8 cellular contexts compared by ENCODE assay signal in genomic region chr20:35171438-35171752, GRCh38. TPM values are rescaled to one million over a fixed set of nuclear protein-coding genes. Genes with fewer than 3 reads are reported as not detected.
A peak's percentile ranks its signal among the peaks of the same experiment; 100 is the strongest.
DNase-seq lines count a peak whose midpoint lies in the region; ATAC-seq and TF ChIP-seq lines count a peak whose summit lies in the region.

No MANE protein-coding gene starts in this region.

- DNase-seq in SJCRH30: no peak
- DNase-seq in esophagus muscularis mucosa (ENCODE audit: extremely low spot score): no peak
- no peak for DNase-seq in gastrocnemius medialis
- DNase-seq in SKM-1 (lab: John Stamatoyannopoulos, UW; ENCODE audit: unreplicated experiment): no peak
- no peak for DNase-seq in SW 1271 (lab: John Stamatoyannopoulos, UW)

- intact Hi-C loops in esophagus muscularis mucosa (cut with DNase I) (no loop called here), gastrocnemius medialis (cut with DNase I; ENCODE audit: low total_unique reads) (no loop called here)

- WGBS in esophagus muscularis mucosa: 70% methylated on average over 1 of the region's 1 CpG

- no peak for TF ChIP-seq CTCF in esophagus muscularis mucosa (IDR thresholded peaks at IDR 0.05)
- no peak for TF ChIP-seq CTCF in gastrocnemius medialis (IDR thresholded peaks at IDR 0.05 in 4 of 5, conservative IDR thresholded peaks at IDR 0.05 in 1 of 5)

- TF ChIP-seq EP300 in esophagus muscularis mucosa (IDR thresholded peaks at IDR 0.05): no peak

- no peaks in the 10 kb centered on the region for H3K36me3 ChIP-seq in ES-I3 (ENCODE audit: insufficient read depth, low read length)
- H3K36me3 ChIP-seq in SJCRH30: no peaks in the 10 kb centered on the region
- peaks cover 0 to 8% (median 6%) of the 10 kb centered on the region in 4 donors for H3K36me3 ChIP-seq in esophagus muscularis mucosa
- no peaks in the 10 kb centered on the region for H3K36me3 ChIP-seq in gastrocnemius medialis

- H3K27ac ChIP-seq in SJCRH30 (no peak overlapping the region), esophagus muscularis mucosa (replicated peaks in 1 of 4) (peak overlapping the region; percentile 58 to 79 (median 68)), gastrocnemius medialis (peak overlapping the region in 3 of 4 donors; percentile 56 to 71 (median 58))

- H3K4me3 ChIP-seq in SJCRH30 (peak overlapping the region; percentile 50), esophagus muscularis mucosa (peak overlapping the region; percentile 46 to 55 (median 49)), gastrocnemius medialis (peak overlapping the region in 2 of 4 donors; percentile 45 to 48)

- H3K4me1 ChIP-seq in ES-I3 (ENCODE audit: insufficient read depth, low read length) (peaks cover 18% of the 10 kb centered on the region), SJCRH30 (peaks cover 2% of the 10 kb centered on the region; the same call in 1 of the 2 replicates), esophagus muscularis mucosa (peaks cover 13 to 42% (median 33%) of the 10 kb centered on the region in 4 donors), gastrocnemius medialis (no peaks in the 10 kb centered on the region)

- in situ Hi-C loops in gastrocnemius medialis (cut with MboI; ENCODE audit: low sequenced_read_pairs in 4 of 4): no loop called here

- H3K9ac ChIP-seq in ES-I3 (ENCODE audit: low read depth, low read length): peak overlapping the region; percentile 49; the same call in 1 of the 2 replicates

- TF ChIP-seq POLR2A in esophagus muscularis mucosa (IDR thresholded peaks at IDR 0.05; ENCODE audit: low read depth) (no peak), gastrocnemius medialis (IDR thresholded peaks at IDR 0.05) (no peak)

- no peak for ATAC-seq in gastrocnemius medialis
- no peak for ATAC-seq in GM21423 (IDR thresholded peaks at IDR 0.05; ENCODE audit: unreplicated experiment)
- no peak for ATAC-seq in GM21526 (IDR thresholded peaks at IDR 0.05; ENCODE audit: low FRiP score, unreplicated experiment)

- no peaks in the 10 kb centered on the region for H3K27me3 ChIP-seq in SJCRH30
- H3K27me3 ChIP-seq in esophagus muscularis mucosa: no peaks in the 10 kb centered on the region
- peaks cover 0 to 4% (median 0%) of the 10 kb centered on the region in 3 donors for H3K27me3 ChIP-seq in gastrocnemius medialis

- no peaks in the 10 kb centered on the region for H3K9me3 ChIP-seq in ES-I3 (ENCODE audit: control insufficient read depth, insufficient read depth, low read length)
- H3K9me3 ChIP-seq in SJCRH30 (replicated peaks): no peaks in the 10 kb centered on the region
- no peaks in the 10 kb centered on the region for H3K9me3 ChIP-seq in esophagus muscularis mucosa
- H3K9me3 ChIP-seq in gastrocnemius medialis: no peaks in the 10 kb centered on the region

RNA-seq across cellular contexts. Expression of gene PROCR, which starts 0.5 kb away (rescaled TPM):
- total RNA-seq in SJCRH30 (2014; rRNA removed; shearing (Covaris generic)): 9.0 and 9.6 TPM in 2 replicates
- total RNA-seq in esophagus muscularis mucosa (10 to 100 TPM; 18.3 to 74.7 (median 38.1) TPM), gastrocnemius medialis (10 to 100 TPM in 1 of 4 donors, 1 to 10 TPM in 3; 5.6 to 19.4 (median 7.3) TPM)

RNA-seq across cellular contexts. Expression of gene EDEM2, which starts 24.3 kb away (rescaled TPM):
- 19.2 and 19.4 TPM in 2 replicates for total RNA-seq in SJCRH30 (2014; rRNA removed; shearing (Covaris generic))
- total RNA-seq in esophagus muscularis mucosa (10 to 100 TPM; 13.3 to 20.3 (median 14.6) TPM), gastrocnemius medialis (10 to 100 TPM in 1 of 4 donors, 1 to 10 TPM in 3; 7.2 to 12.2 (median 9.5) TPM)

RNA-seq across cellular contexts. Expression of gene MMP24, which starts 55.1 kb away (rescaled TPM):
- not detected in 2 replicates for total RNA-seq in SJCRH30 (2014; rRNA removed; shearing (Covaris generic))
- 1 to 10 TPM in 3 of 4 donors, under 1 TPM in 1; 0.83 to 4.0 (median 2.0) TPM for total RNA-seq in esophagus muscularis mucosa
- under 1 TPM in 2 of 4 donors, not detected in 2; 0.07 to 0.10 TPM for total RNA-seq in gastrocnemius medialis
